Comparison of ENCODE assay signal across 17 cellular contexts in the genomic region with DNA sequence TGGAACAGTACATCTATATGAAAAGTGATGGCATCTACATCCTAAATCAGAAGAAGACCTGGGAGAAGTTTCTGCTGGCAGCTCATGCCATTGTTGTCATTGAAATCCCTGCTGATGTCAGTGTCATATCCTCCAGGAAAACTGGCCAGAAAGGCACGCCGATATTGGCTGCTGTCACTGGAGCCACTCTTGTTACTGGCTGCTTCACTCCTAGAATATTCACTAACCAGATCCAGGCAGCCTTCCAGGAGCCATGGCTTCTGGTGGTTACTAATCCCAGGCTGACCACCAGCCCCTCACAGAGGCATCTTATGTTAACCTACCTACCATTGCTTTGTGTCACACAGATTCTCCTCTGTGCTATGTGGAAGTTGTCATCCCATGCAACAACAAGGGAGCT. TPM values are rescaled to one million over a fixed set of nuclear protein-coding genes. Genes with fewer than 3 reads are reported as not detected.
DNase-seq lines count a peak whose midpoint lies in the region; ATAC-seq, FAIRE-seq and TF ChIP-seq lines count a peak whose summit lies in the region.
"Had no signal": no experiment of that assay in that cellular context is flagged by ENCODE, and none has a peak within 500 bp of the region (broad histone marks: within the 10 kb centered on the region; RNA-seq: fewer than 3 reads in every experiment).

No MANE protein-coding gene starts in this region.

- WGBS in hepatocyte (ENCODE audit: low lambda C conversion rate, missing lambda C conversion rate) = 93% methylated on average over 2 of the region's 2 CpGs

- H3K9me3 ChIP-seq in astrocyte (ENCODE audit: insufficient read depth, low read depth, low read length) = no peaks in the 10 kb centered on the region
- H3K9me3 ChIP-seq in hepatocyte (ENCODE audit: low read depth) = no peaks in the 10 kb centered on the region
- H3K9me3 ChIP-seq: BLaER1 treated with 17β-estradiol and CSF1 and Interleukin-3, amounts not matched to agents 10 nM and 100 nM had no signal

- H3K27me3 ChIP-seq in astrocyte (ENCODE audit: insufficient read depth, low read length) (peaks cover 3% of the 10 kb centered on the region), hepatocyte (peaks cover 18% of the 10 kb centered on the region)
- H3K27me3 ChIP-seq: BLaER1 treated with 17β-estradiol and CSF1 and Interleukin-3, amounts not matched to agents 10 nM and 100 nM had no signal

- H3K9me2 ChIP-seq in hepatocyte (replicated peaks; ENCODE audit: insufficient read depth) = no peaks in the 10 kb centered on the region

- TF ChIP-seq CTCF in astrocyte (IDR thresholded peaks at IDR 0.05; ENCODE audit: insufficient read depth, low read depth, low read length) (no peak), hepatocyte (IDR thresholded peaks at IDR 0.05; ENCODE audit: poor library complexity) (no peak)

- H3K36me3 Mint-ChIP-seq in astrocyte (ENCODE audit: low read depth, unreplicated experiment) = no peaks in the 10 kb centered on the region
- H3K36me3 Mint-ChIP-seq: CD4-positive, CD25-positive, alpha-beta regulatory T cell had no signal

- H3K27ac ChIP-seq in astrocyte (ENCODE audit: low read depth, low read length) = no peak overlapping the region
- H3K27ac ChIP-seq in hepatocyte = no peak overlapping the region
- H3K27ac ChIP-seq: BLaER1 treated with 17β-estradiol and CSF1 and Interleukin-3, amounts not matched to agents 10 nM and 100 nM; HL-60 had no signal

- no peaks in the 10 kb centered on the region for H4K20me1 ChIP-seq in astrocyte (ENCODE audit: insufficient read depth, low read length)
- H4K20me1 ChIP-seq in hepatocyte (ENCODE audit: insufficient read depth, poor library complexity, severe bottlenecking) = no peaks in the 10 kb centered on the region
- H4K20me1 ChIP-seq: BLaER1 treated with 17β-estradiol and CSF1 and Interleukin-3, amounts not matched to agents 10 nM and 100 nM had no signal

- peaks cover 2% of the 10 kb centered on the region for H3K27me3 Mint-ChIP-seq in astrocyte (ENCODE audit: low read depth, unreplicated experiment)

- no peaks in the 10 kb centered on the region for H3K4me1 Mint-ChIP-seq in astrocyte (ENCODE audit: low read depth, unreplicated experiment)
- H3K4me1 Mint-ChIP-seq: CD4-positive, CD25-positive, alpha-beta regulatory T cell had no signal

- no peak for FAIRE-seq in astrocyte (lab: Jason Lieb, UNC)
- FAIRE-seq: A204.1, K562 had no signal

- no peak overlapping the region for H3K9ac ChIP-seq in astrocyte (ENCODE audit: low read length)
- H3K9ac ChIP-seq: BLaER1 treated with 17β-estradiol and CSF1 and Interleukin-3, amounts not matched to agents 10 nM and 100 nM had no signal

- no peaks in the 10 kb centered on the region for H3K36me3 ChIP-seq in astrocyte (ENCODE audit: insufficient read depth, low read length)
- H3K36me3 ChIP-seq in hepatocyte (replicated peaks; ENCODE audit: insufficient read depth, low read depth) = no peaks in the 10 kb centered on the region
- H3K36me3 ChIP-seq: BLaER1 treated with 17β-estradiol and CSF1 and Interleukin-3, amounts not matched to agents 10 nM and 100 nM had no signal

- no peaks in the 10 kb centered on the region for H3K79me2 ChIP-seq in astrocyte (ENCODE audit: insufficient read depth, low read length)
- no peaks in the 10 kb centered on the region for H3K79me2 ChIP-seq in hepatocyte

- H2AFZ ChIP-seq in astrocyte (ENCODE audit: low read depth, low read length) (no peak overlapping the region), hepatocyte (no peak overlapping the region)

- H3K9me3 Mint-ChIP-seq in astrocyte (ENCODE audit: unreplicated experiment) = no peaks in the 10 kb centered on the region
- H3K9me3 Mint-ChIP-seq: HFFc6 had no signal

- H3K4me3 Mint-ChIP-seq in astrocyte (ENCODE audit: unreplicated experiment) = no peak overlapping the region
- H3K4me3 Mint-ChIP-seq: CD4-positive, CD25-positive, alpha-beta regulatory T cell; HFFc6 had no signal

- ATAC-seq in HG03565 (IDR thresholded peaks at IDR 0.05; ENCODE audit: unreplicated experiment) = no peak
- ATAC-seq: K562 had no signal

- DNase-seq in GM04503 (ENCODE audit: low read depth) (peak; percentile 0), astrocyte (ENCODE audit: low read depth) (peak; percentile 5), myocyte (ENCODE audit: low read depth) (peak; percentile 64), hepatocyte (ENCODE audit: low spot score) (no peak), NAMALWA (ENCODE audit: low spot score) (no peak)
- no peak for DNase-seq in stimulated activated CD8-positive, alpha-beta memory T cell treated with anti-CD3 and anti-CD28 coated beads, Interleukin-4, amount 100 ng/mL, for 48 hours
- DNase-seq: CD4-positive, CD25-positive, alpha-beta regulatory T cell; DMS 273 treated with DMSO at 0.1 percent for 48 hours; DMS79; HCEC 1CT; HFFc6 had no signal

- no peak overlapping the region for H3K27ac Mint-ChIP-seq in astrocyte (ENCODE audit: unreplicated experiment)
- H3K27ac Mint-ChIP-seq: CD4-positive, CD25-positive, alpha-beta regulatory T cell; HFFc6 had no signal

- no peaks in the 10 kb centered on the region for H3K4me1 ChIP-seq in astrocyte (ENCODE audit: insufficient read depth, low read length)
- H3K4me1 ChIP-seq in hepatocyte (ENCODE audit: insufficient read depth) = no peaks in the 10 kb centered on the region
- H3K4me1 ChIP-seq: BLaER1 treated with 17β-estradiol and CSF1 and Interleukin-3, amounts not matched to agents 10 nM and 100 nM had no signal

- H3K4me3 ChIP-seq in astrocyte (ENCODE audit: insufficient read depth, low read depth, low read length) = no peak overlapping the region
- no peak overlapping the region for H3K4me3 ChIP-seq in hepatocyte
- H3K4me3 ChIP-seq: BLaER1 treated with 17β-estradiol and CSF1 and Interleukin-3, amounts not matched to agents 10 nM and 100 nM; K562 had no signal

- H3K4me2 ChIP-seq in astrocyte (ENCODE audit: low read length) = no peak overlapping the region
- H3K4me2 ChIP-seq in hepatocyte = no peak overlapping the region
- H3K4me2 ChIP-seq: BLaER1 treated with 17β-estradiol and CSF1 and Interleukin-3, amounts not matched to agents 10 nM and 100 nM had no signal

RNA-seq across cellular contexts. Expression of gene MTX2, which starts 27.0 kb away (rescaled TPM):
- total RNA-seq in astrocyte (25.2 and 29.0 TPM in 2 replicates), myocyte (50.1 and 52.2 TPM in 2 replicates), hepatocyte (38.6 and 42.5 TPM in 2 replicates)
- 42.8 TPM for polyA plus RNA-seq in myocyte (2012)
- 54.8 and 61.5 TPM in 2 replicates for polyA plus RNA-seq in hepatocyte

RNA-seq across cellular contexts. Expression of gene HOXD1, which starts 53.7 kb away (rescaled TPM):
- total RNA-seq in astrocyte (not detected in 2 replicates), myocyte (not detected in 2 replicates), hepatocyte (not detected in 2 replicates)
- not detected for polyA plus RNA-seq in myocyte (2012)
- not detected in 2 replicates for polyA plus RNA-seq in hepatocyte
- total RNA-seq: CD4-positive, CD25-positive, alpha-beta regulatory T cell; H4; HFFc6; K562 had no signal
- polyA plus RNA-seq: CD4-positive, CD25-positive, alpha-beta regulatory T cell; K562 had no signal

Comparison
In these comparisons a context has a peak if more than half of its experiments do, and no peak if none do; other contexts are left out.
1. DNase-seq: peak in GM04503 (single experiment), astrocyte (single experiment) and myocyte (single experiment); none in stimulated activated CD8-positive, alpha-beta memory T cell treated with anti-CD3 and anti-CD28 coated beads, Interleukin-4, amount 100 ng/mL, for 48 hours (single experiment), hepatocyte (single experiment) and NAMALWA (single experiment).